1 cellular context compared by ENCODE assay signal in genomic region chr5:111389390-111390082, GRCh38.
TF ChIP-seq lines count a peak whose summit lies in the region.

No MANE protein-coding gene starts in this region.

TF ChIP-seq in GM23338, 12 proteins besides CTCF, POLR2A, EP300 and RAD21 (continued from another document):
- TF ChIP-seq, protein P1, sequence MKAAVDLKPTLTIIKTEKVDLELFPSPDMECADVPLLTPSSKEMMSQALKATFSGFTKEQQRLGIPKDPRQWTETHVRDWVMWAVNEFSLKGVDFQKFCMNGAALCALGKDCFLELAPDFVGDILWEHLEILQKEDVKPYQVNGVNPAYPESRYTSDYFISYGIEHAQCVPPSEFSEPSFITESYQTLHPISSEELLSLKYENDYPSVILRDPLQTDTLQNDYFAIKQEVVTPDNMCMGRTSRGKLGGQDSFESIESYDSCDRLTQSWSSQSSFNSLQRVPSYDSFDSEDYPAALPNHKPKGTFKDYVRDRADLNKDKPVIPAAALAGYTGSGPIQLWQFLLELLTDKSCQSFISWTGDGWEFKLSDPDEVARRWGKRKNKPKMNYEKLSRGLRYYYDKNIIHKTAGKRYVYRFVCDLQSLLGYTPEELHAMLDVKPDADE (IDR thresholded peaks at IDR 0.05) = no peak
- TF ChIP-seq, protein P2, sequence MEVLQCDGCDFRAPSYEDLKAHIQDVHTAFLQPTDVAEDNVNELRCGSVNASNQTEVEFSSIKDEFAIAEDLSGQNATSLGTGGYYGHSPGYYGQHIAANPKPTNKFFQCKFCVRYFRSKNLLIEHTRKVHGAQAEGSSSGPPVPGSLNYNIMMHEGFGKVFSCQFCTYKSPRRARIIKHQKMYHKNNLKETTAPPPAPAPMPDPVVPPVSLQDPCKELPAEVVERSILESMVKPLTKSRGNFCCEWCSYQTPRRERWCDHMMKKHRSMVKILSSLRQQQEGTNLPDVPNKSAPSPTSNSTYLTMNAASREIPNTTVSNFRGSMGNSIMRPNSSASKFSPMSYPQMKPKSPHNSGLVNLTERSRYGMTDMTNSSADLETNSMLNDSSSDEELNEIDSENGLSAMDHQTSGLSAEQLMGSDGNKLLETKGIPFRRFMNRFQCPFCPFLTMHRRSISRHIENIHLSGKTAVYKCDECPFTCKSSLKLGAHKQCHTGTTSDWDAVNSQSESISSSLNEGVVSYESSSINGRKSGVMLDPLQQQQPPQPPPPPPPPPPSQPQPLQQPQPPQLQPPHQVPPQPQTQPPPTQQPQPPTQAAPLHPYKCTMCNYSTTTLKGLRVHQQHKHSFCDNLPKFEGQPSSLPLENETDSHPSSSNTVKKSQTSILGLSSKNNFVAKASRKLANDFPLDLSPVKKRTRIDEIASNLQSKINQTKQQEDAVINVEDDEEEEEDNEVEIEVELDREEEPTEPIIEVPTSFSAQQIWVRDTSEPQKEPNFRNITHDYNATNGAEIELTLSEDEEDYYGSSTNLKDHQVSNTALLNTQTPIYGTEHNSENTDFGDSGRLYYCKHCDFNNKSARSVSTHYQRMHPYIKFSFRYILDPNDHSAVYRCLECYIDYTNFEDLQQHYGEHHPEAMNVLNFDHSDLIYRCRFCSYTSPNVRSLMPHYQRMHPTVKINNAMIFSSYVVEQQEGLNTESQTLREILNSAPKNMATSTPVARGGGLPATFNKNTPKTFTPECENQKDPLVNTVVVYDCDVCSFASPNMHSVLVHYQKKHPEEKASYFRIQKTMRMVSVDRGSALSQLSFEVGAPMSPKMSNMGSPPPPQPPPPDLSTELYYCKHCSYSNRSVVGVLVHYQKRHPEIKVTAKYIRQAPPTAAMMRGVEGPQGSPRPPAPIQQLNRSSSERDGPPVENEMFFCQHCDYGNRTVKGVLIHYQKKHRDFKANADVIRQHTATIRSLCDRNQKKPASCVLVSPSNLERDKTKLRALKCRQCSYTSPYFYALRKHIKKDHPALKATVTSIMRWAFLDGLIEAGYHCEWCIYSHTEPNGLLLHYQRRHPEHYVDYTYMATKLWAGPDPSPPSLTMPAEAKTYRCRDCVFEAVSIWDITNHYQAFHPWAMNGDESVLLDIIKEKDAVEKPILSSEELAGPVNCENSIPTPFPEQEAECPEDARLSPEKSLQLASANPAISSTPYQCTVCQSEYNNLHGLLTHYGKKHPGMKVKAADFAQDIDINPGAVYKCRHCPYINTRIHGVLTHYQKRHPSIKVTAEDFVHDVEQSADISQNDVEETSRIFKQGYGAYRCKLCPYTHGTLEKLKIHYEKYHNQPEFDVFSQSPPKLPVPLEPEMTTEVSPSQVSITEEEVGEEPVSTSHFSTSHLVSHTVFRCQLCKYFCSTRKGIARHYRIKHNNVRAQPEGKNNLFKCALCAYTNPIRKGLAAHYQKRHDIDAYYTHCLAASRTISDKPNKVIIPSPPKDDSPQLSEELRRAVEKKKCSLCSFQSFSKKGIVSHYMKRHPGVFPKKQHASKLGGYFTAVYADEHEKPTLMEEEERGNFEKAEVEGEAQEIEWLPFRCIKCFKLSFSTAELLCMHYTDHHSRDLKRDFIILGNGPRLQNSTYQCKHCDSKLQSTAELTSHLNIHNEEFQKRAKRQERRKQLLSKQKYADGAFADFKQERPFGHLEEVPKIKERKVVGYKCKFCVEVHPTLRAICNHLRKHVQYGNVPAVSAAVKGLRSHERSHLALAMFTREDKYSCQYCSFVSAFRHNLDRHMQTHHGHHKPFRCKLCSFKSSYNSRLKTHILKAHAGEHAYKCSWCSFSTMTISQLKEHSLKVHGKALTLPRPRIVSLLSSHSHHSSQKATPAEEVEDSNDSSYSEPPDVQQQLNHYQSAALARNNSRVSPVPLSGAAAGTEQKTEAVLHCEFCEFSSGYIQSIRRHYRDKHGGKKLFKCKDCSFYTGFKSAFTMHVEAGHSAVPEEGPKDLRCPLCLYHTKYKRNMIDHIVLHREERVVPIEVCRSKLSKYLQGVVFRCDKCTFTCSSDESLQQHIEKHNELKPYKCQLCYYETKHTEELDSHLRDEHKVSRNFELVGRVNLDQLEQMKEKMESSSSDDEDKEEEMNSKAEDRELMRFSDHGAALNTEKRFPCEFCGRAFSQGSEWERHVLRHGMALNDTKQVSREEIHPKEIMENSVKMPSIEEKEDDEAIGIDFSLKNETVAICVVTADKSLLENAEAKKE (CRISPR knock-in tag; IDR thresholded peaks at IDR 0.05) = no peak
- no peak for TF ChIP-seq JUNB (IDR thresholded peaks at IDR 0.05; ENCODE audit: unreplicated experiment)
- no peak for TF ChIP-seq POLR2AphosphoS5 (IDR thresholded peaks at IDR 0.05; ENCODE audit: low read depth)
